28 cellular contexts compared by ENCODE assay signal in the genomic region with DNA sequence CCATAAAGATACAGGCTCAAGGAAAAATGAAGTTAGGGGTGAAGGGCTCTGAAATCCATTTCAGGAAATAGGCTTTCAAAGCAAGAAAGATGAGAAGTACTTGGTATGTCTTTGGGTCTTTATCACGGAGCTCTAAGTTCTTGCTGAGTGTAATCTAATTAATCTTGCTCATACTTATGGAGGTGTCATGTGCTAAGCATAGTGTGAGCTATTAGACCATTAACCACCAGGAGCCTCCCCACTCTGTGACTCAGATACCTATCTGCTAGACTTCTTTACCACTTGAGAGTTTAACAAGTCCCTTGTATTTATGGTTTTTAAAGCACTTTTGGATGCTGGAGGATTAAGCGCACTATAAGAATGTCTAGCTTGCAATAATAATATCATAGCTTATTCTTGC.
A peak's percentile ranks its signal among the peaks of the same experiment; 100 is the strongest.
DNase-seq lines count a peak whose midpoint lies in the region; TF ChIP-seq lines count a peak whose summit lies in the region.
"Had no signal": no experiment of that assay in that cellular context is flagged by ENCODE, and none has a peak within 500 bp of the region (broad histone marks: within the 10 kb centered on the region; RNA-seq: fewer than 3 reads in every experiment).

No MANE protein-coding gene starts in this region.

- no peak overlapping the region for H3K4me3 ChIP-seq in epithelial cell of esophagus (ENCODE audit: low read length)
- H3K4me3 ChIP-seq in retinal pigment epithelial cell (ENCODE audit: low read length), result no peak overlapping the region
- H3K4me3 ChIP-seq: esophagus squamous epithelium, lower lobe of right lung, mucosa of descending colon, psoas muscle, SK-N-MC had no signal

- TF ChIP-seq CTCF in epithelial cell of esophagus (IDR thresholded peaks at IDR 0.05; ENCODE audit: insufficient read depth, low read depth, low read length, missing control alignments) (no peak), retinal pigment epithelial cell (conservative IDR thresholded peaks at IDR 0.05; ENCODE audit: low read depth, low read length) (peak; percentile 29)

- peak; percentile 2 for DNase-seq in DMS53 (lab: John Stamatoyannopoulos, UW)
- no peak for DNase-seq in DMS53 treated with DMSO at 0.1 percent for 48 hours (lab: John Stamatoyannopoulos, UW; ENCODE audit: unreplicated experiment)
- DNase-seq in NCI-H524 treated with DMSO at 0.1 percent for 48 hours (lab: John Stamatoyannopoulos, UW), result peak; percentile 45
- DNase-seq in epithelial cell of esophagus (ENCODE audit: low read depth), result peak; percentile 66
- peak; percentile 88 for DNase-seq in retinal pigment epithelial cell (ENCODE audit: low read depth)
- DNase-seq in stimulated activated CD4-positive, alpha-beta T cell treated with anti-CD3 and anti-CD28 coated beads, Interleukin-15, amount 100 ng/mL, for 24 hours, result no peak
- no peak for DNase-seq in stimulated activated naive CD4-positive, alpha-beta T cell treated with Interleukin-2 at 50 U/mL for 16 hours (lab: John Stamatoyannopoulos, UW)
- DNase-seq in globus pallidus (ENCODE audit: low spot score), result no peak
- DNase-seq: activated B cell treated with CpG ODN at 0.5 μM for 24 hours; activated CD4-positive, alpha-beta T cell treated with anti-CD3 and anti-CD28 coated beads, Interleukin-2, amount 50 U/mL, for 1 hour; activated effector memory CD4-positive, alpha-beta T cell treated with anti-CD3 and anti-CD28 coated beads, Interleukin-2, amount 50 U/mL, for 16 hours; activated naive CD8-positive, alpha-beta T cell treated with anti-CD3 and anti-CD28 coated beads, Interleukin-2, amount 10 ng/mL, durations not matched to agents 7 days and 5 days; activated T-cell treated with anti-CD3 and anti-CD28 coated beads, Interleukin-2, amount 50 U/mL, for 24 hours; COR-L47; dermis blood vessel endothelial cell; esophagus squamous epithelium; foreskin melanocyte; lower lobe of right lung; mucosa of descending colon; natural killer cell; NCI-H1417 treated with DMSO at 0.1 percent for 48 hours; NCI-H2081 treated with DMSO at 0.1 percent for 48 hours; NCI-H774; occipital lobe; psoas muscle; substantia nigra; trophoblast cell had no signal

Comparison
In these comparisons a context has a peak if more than half of its experiments do, and no peak if none do; other contexts are left out.
1. DNase-seq: peak in DMS53 (single experiment), NCI-H524 treated with DMSO at 0.1 percent for 48 hours (single experiment), epithelial cell of esophagus (single experiment) and retinal pigment epithelial cell (single experiment); none in DMS53 treated with DMSO at 0.1 percent for 48 hours (single experiment), stimulated activated CD4-positive, alpha-beta T cell treated with anti-CD3 and anti-CD28 coated beads, Interleukin-15, amount 100 ng/mL, for 24 hours (single experiment), stimulated activated naive CD4-positive, alpha-beta T cell treated with Interleukin-2 at 50 U/mL for 16 hours (single experiment) and globus pallidus (single experiment).